In the genomic region with DNA sequence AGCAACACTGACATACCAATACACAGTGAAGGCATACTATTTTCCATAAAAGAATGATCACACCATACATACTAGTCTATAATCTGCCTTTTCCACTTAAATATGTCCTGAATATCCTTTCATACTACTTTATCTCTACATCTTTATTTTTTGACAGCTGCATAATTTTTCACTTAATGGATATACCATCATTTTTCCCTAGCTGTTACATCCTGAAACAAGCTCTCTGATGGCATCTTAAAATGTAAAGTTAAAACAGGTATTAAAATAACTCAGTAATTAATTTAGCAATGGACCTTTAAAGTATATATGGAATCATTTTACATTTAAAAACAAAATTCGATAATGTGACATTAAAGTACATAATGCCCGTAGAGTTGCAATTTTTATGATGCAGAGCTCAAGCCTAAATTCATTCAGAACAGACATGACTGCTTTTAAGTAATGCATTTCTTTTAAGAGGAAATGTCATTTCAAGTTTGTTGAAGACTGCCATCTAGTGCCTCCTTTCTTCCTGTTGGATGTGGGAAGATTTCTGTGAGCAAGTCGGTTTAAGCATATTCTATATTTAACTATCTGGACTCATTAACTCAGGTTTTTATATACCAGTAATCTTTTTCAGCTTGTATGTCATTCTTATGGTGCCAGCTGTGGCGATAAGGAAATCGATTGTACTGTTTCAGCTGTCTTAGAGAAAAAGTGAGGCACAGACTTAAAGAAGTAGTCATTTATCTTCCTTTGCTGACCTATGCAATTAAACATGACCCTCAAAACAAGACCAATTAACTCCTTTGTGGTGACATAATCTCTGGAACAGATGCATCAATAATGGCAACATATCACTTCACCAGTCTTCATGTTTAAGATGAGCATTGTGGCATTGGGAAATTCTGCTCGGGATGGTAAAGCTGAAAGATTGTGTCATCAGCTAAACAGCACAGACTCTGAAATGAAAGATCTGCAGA, we compare ENCODE assay signal across 8 cellular contexts. TPM values are rescaled to one million over a fixed set of nuclear protein-coding genes. Genes with fewer than 3 reads are reported as not detected.
DNase-seq lines count a peak whose midpoint lies in the region; ATAC-seq and TF ChIP-seq lines count a peak whose summit lies in the region.

No MANE protein-coding gene starts in this region.

- no peak overlapping the region for H3K4me3 ChIP-seq in Jurkat, Clone E6-1 (ENCODE audit: low read length)
- no peak overlapping the region for H3K4me3 ChIP-seq in fibroblast of the aortic adventitia (ENCODE audit: low read depth, low read length)
- no peak overlapping the region for H3K4me3 ChIP-seq in prostate gland

- no peaks in the 10 kb centered on the region for H3K27me3 ChIP-seq in prostate gland (replicated peaks; ENCODE audit: insufficient read depth)

- no peaks in the 10 kb centered on the region for H3K36me3 ChIP-seq in prostate gland

- ATAC-seq in GM19463 (IDR thresholded peaks at IDR 0.05; ENCODE audit: unreplicated experiment), result peak; percentile 72
- ATAC-seq in HG02973 (IDR thresholded peaks at IDR 0.05; ENCODE audit: unreplicated experiment), result no peak
- ATAC-seq in HG02970 (IDR thresholded peaks at IDR 0.05; ENCODE audit: low FRiP score, unreplicated experiment), result no peak

- WGBS in prostate gland, result 20% methylated on average over 6 of the region's 6 CpGs

- no peak overlapping the region for H3K27ac ChIP-seq in prostate gland

- DNase-seq in DMS 273 treated with DMSO at 0.1 percent for 48 hours (lab: John Stamatoyannopoulos, UW) (peak; percentile 14), RPMI8226 (peak; percentile 59), fibroblast of the aortic adventitia (ENCODE audit: low read depth) (peak; percentile 75), prostate gland (ENCODE audit: low spot score) (no peak)
- DNase-seq in Jurkat, Clone E6-1 (ENCODE audit: low read depth, low spot score), result peak; percentile 49

- intact Hi-C loops in prostate gland (cut with DNase I), result loop anchor here (2.0 to 10.0 kb wide), 2 partner anchors 86 to 444 kb away; no protein-coding TSS in a partner anchor

- no peaks in the 10 kb centered on the region for H3K4me1 ChIP-seq in prostate gland (replicated peaks)

- no peak for TF ChIP-seq POLR2A in prostate gland (IDR thresholded peaks at IDR 0.05)

- TF ChIP-seq CTCF in fibroblast of the aortic adventitia (IDR thresholded peaks at IDR 0.05; ENCODE audit: insufficient read depth, low read length) (peak; percentile 65), prostate gland (IDR thresholded peaks at IDR 0.05) (peak in 3 of 4 experiments; percentile 23 to 55 (median 49))

- H3K9me3 ChIP-seq in prostate gland, result no peaks in the 10 kb centered on the region

RNA-seq across cellular contexts. Expression of gene PRICKLE1, which starts 20.3 kb away (rescaled TPM):
- polyA plus RNA-seq in Jurkat, Clone E6-1 (2012; ENCODE audit: insufficient read depth, insufficient read length), result not detected
- 15.6 and 17.4 TPM in 2 replicates for total RNA-seq in fibroblast of the aortic adventitia (ENCODE audit: low replicate concordance)
- total RNA-seq in prostate gland, result 10 to 100 TPM in 1 of 2 donors, 1 to 10 TPM in 1; 7.5 to 12.4 TPM
